ENCODE assay signal across 8 cellular contexts in genomic region chr11:114280696-114281095, GRCh38. TPM values are rescaled to one million over a fixed set of nuclear protein-coding genes. Genes with fewer than 3 reads are reported as not detected.
A peak's percentile ranks its signal among the peaks of the same experiment; 100 is the strongest.
DNase-seq lines count a peak whose midpoint lies in the region; ATAC-seq and TF ChIP-seq lines count a peak whose summit lies in the region.

No MANE protein-coding gene starts in this region.

- peaks cover 2% of the 10 kb centered on the region; the same call in 1 of the 3 replicates for H3K4me1 Mint-ChIP-seq in GM23338

- no peak overlapping the region for H3K4me2 ChIP-seq in GM23338

- no peak for TF ChIP-seq POLR2A in body of pancreas (IDR thresholded peaks at IDR 0.05)
- no peak for TF ChIP-seq POLR2A in transverse colon (IDR thresholded peaks at IDR 0.05)

- H3F3A ChIP-seq in GM23338 (replicated peaks; ENCODE audit: low read depth): no peaks in the 10 kb centered on the region

- H2AFZ ChIP-seq in GM23338: peak overlapping the region; percentile 87

- no peak overlapping the region for H3K27ac Mint-ChIP-seq in GM23338

- DNase-seq in AG20443 (ENCODE audit: low spot score) (peak; percentile 92), GM23338 (ENCODE audit: low spot score) (peak; percentile 92), NCI-H446 treated with DMSO at 0.1 percent for 48 hours (lab: John Stamatoyannopoulos, UW) (peak; percentile 26), body of pancreas (peak in 3 of 4 donors; percentile 23 to 64 (median 56)), kidney glomerular epithelial cell (lab: John Stamatoyannopoulos, UW) (peak; percentile 79), transverse colon (no peak), GOT3 (lab: John Stamatoyannopoulos, UW) (no peak)

- H3K27me3 Mint-ChIP-seq in GM23338 (ENCODE audit: insufficient read depth, low read depth, poor library complexity): peaks cover 6% of the 10 kb centered on the region

- no peaks in the 10 kb centered on the region for H3K27me3 ChIP-seq in GM23338 (ENCODE audit: insufficient read depth)
- H3K27me3 ChIP-seq in body of pancreas: no peaks in the 10 kb centered on the region
- no peaks in the 10 kb centered on the region for H3K27me3 ChIP-seq in transverse colon

- H3K36me3 ChIP-seq in GM23338 (ENCODE audit: insufficient read depth) (no peaks in the 10 kb centered on the region), body of pancreas (replicated peaks in 1 of 2; ENCODE audit: insufficient read depth in 1 of 2, low read depth in 2 of 2) (no peaks in the 10 kb centered on the region), transverse colon (no peaks in the 10 kb centered on the region)

- no peaks in the 10 kb centered on the region for H3K9me3 ChIP-seq in body of pancreas
- no peaks in the 10 kb centered on the region for H3K9me3 ChIP-seq in transverse colon

- H3K79me2 ChIP-seq in GM23338 (replicated peaks; ENCODE audit: insufficient read depth): no peaks in the 10 kb centered on the region

- intact Hi-C loops in body of pancreas (cut with DNase I) (no loop called here), transverse colon (cut with DNase I; ENCODE audit: low total_unique reads) (loop anchor here (5.0 kb wide), 1 partner anchor 482 kb away; no protein-coding TSS in a partner anchor)

- no peak overlapping the region for H3K27ac ChIP-seq in GM23338 (ENCODE audit: low read depth)
- no peak overlapping the region for H3K27ac ChIP-seq in body of pancreas
- peak overlapping the region in 1 of 4 donors; percentile 21 for H3K27ac ChIP-seq in transverse colon

- H3K9me3 Mint-ChIP-seq in GM23338: no peaks in the 10 kb centered on the region

- H3K4me3 Mint-ChIP-seq in GM23338: no peak overlapping the region

- no peaks in the 10 kb centered on the region for H3K4me1 ChIP-seq in GM23338 (ENCODE audit: insufficient read depth)
- H3K4me1 ChIP-seq in body of pancreas: no peaks in the 10 kb centered on the region
- peaks cover 0 to 15% (median 3%) of the 10 kb centered on the region in 4 donors for H3K4me1 ChIP-seq in transverse colon

- ATAC-seq in GM23338 (peak; percentile 99), body of pancreas (peak; percentile 71), HG02763 (IDR thresholded peaks at IDR 0.05; ENCODE audit: unreplicated experiment) (no peak)

- no peak for TF ChIP-seq EP300 in transverse colon (IDR thresholded peaks at IDR 0.05; ENCODE audit: low read depth)

- no peaks in the 10 kb centered on the region; the same call in 2 of the 3 replicates for H3K36me3 Mint-ChIP-seq in GM23338 (ENCODE audit: low read depth)

- H3K9me2 ChIP-seq in GM23338 (ENCODE audit: insufficient read depth): no peaks in the 10 kb centered on the region

- H3K4me3 ChIP-seq in GM23338: no peak overlapping the region
- H3K4me3 ChIP-seq in body of pancreas: no peak overlapping the region
- H3K4me3 ChIP-seq in transverse colon: no peak overlapping the region

- in situ Hi-C loops in transverse colon (cut with MboI; ENCODE audit: low pct_ligation_motif_present in 1 of 4, low pct_unique_long_range_greater_than_20kb in 1 of 4, low sequenced_read_pairs in 3 of 4): no loop called here

- H4K20me1 ChIP-seq in GM23338 (replicated peaks; ENCODE audit: insufficient read depth): no peaks in the 10 kb centered on the region

- peak; percentile 70 to 98 for TF ChIP-seq CTCF in GM23338 (conservative IDR thresholded peaks at IDR 0.05; ENCODE audit: low read depth in 2 of 2)
- peak in 6 of 7 experiments; percentile 7 to 47 (median 31) for TF ChIP-seq CTCF in body of pancreas (IDR thresholded peaks at IDR 0.05)
- peak; percentile 43 to 50 (median 48) for TF ChIP-seq CTCF in transverse colon (IDR thresholded peaks at IDR 0.05)

- WGBS in body of pancreas, 2 donors: 52 to 62% methylated on average over 6 of the region's 6 CpGs
- WGBS in transverse colon (ENCODE audit: low coverage in 1 of 2), 2 donors: 41% methylated on average over 6 of the region's 6 CpGs; no CpG with 5 or more reads in 1 of the 2 donors

TF ChIP-seq in GM23338, 12 proteins besides CTCF, POLR2A, EP300 and RAD21:
- TF ChIP-seq ZNF114 (CRISPR knock-in tag; IDR thresholded peaks at IDR 0.05): no peak
- TF ChIP-seq EZH2phosphoT487 (IDR thresholded peaks at IDR 0.05; ENCODE audit: unreplicated experiment): no peak
- TF ChIP-seq ZNF331 (CRISPR knock-in tag; IDR thresholded peaks at IDR 0.05; ENCODE audit: low read depth): no peak

RNA-seq across cellular contexts. Expression of gene NNMT, which starts 15.5 kb away (rescaled TPM):
- total RNA-seq in GM23338 (2014; rRNA removed; shearing (Covaris generic)): not detected in 2 replicates
- 0.21 and 0.40 TPM in 2 replicates for polyA plus RNA-seq in GM23338 (2016; fragmentation: Nextera tagmentation; extraction: Ambion mirVana)
- total RNA-seq in body of pancreas: 100 to 1,000 TPM in 1 of 2 donors, 10 to 100 TPM in 1; 74.7 to 276 TPM
- total RNA-seq in transverse colon: 100 to 1,000 TPM in 3 of 4 donors, 10 to 100 TPM in 1; 37.8 to 385 (median 179) TPM

Comparison
In these comparisons a context has a peak if more than half of its experiments do, and no peak if none do; other contexts are left out.
1. DNase-seq: peak in AG20443 (single experiment), GM23338 (single experiment), NCI-H446 treated with DMSO at 0.1 percent for 48 hours (single experiment), body of pancreas (3 of 4) and kidney glomerular epithelial cell (single experiment); none in transverse colon (single experiment) and GOT3 (single experiment).
2. CTCF ChIP-seq: peak in every context shown above with its lines; median percentile 84 in GM23338; 48 in transverse colon; 31 in body of pancreas.
3. RNA of gene NNMT, which starts 15.5 kb away (total RNA-seq): 74.7 to 276 TPM in body of pancreas and 37.8 to 385 TPM in transverse colon; not detected in GM23338; every median in the first group is over 10 times any median in the second.